In the genomic region with DNA sequence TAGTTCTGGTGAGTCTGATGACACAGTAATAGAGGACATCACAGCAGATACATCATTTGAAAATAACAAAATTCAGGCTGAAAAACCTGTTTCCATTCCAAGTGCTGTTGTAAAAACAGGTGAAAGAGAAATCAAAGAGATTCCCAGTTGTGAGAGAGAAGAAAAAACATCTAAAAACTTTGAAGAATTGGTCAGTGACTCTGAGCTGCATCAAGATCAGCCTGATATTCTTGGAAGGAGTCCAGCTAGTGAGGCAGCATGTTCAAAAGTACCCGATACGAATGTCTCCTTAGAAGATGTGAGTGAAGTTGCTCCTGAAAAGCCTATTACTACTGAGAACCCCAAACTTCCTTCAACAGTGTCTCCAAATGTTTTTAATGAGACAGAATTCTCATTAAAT, we compare ENCODE assay signal across 21 cellular contexts. TPM values are rescaled to one million over a fixed set of nuclear protein-coding genes. Genes with fewer than 3 reads are reported as not detected.
DNase-seq lines count a peak whose midpoint lies in the region; ATAC-seq, FAIRE-seq and TF ChIP-seq lines count a peak whose summit lies in the region.
"Had no signal": no experiment of that assay in that cellular context is flagged by ENCODE, and none has a peak within 500 bp of the region (broad histone marks: within the 10 kb centered on the region; RNA-seq: fewer than 3 reads in every experiment).

No MANE protein-coding gene starts in this region.

- no peak overlapping the region for H2AFZ ChIP-seq in trophoblast cell (ENCODE audit: insufficient read depth, low read length, poor library complexity)

- H3K4me2 ChIP-seq in trophoblast cell (ENCODE audit: low read length) = no peak overlapping the region
- H3K4me2 ChIP-seq: BLaER1 had no signal

- intact Hi-C loops in sigmoid colon (cut with DNase I) = no loop called here

- no peak overlapping the region for H3K18ac ChIP-seq in trophoblast cell (ENCODE audit: low read length)

- no peak overlapping the region for H2BK5ac ChIP-seq in trophoblast cell (ENCODE audit: low read depth, low read length, poor library complexity)

- no peak overlapping the region for H3K27ac ChIP-seq in trophoblast cell (ENCODE audit: low read depth, low read length)
- no peak overlapping the region for H3K27ac ChIP-seq in sigmoid colon
- H3K27ac ChIP-seq: BLaER1, heart left ventricle, HL-60, left ventricle myocardium inferior, skin epidermis, upper lobe of left lung had no signal

- H3K23ac ChIP-seq in trophoblast cell (ENCODE audit: low read length) = no peak overlapping the region

- FAIRE-seq in RCC 7860 (lab: Jason Lieb, UNC) = no peak
- FAIRE-seq: A204.1 had no signal

- H2BK120ac ChIP-seq in trophoblast cell (ENCODE audit: insufficient read depth, low read length, poor library complexity) = no peak overlapping the region

- H3K27me3 ChIP-seq in trophoblast cell (ENCODE audit: insufficient read depth, low read length) (no peaks in the 10 kb centered on the region), sigmoid colon (no peaks in the 10 kb centered on the region)
- H3K27me3 ChIP-seq: BLaER1, heart left ventricle, upper lobe of left lung had no signal

- H2BK12ac ChIP-seq in trophoblast cell (ENCODE audit: low read length) = no peak overlapping the region

- no peak overlapping the region for H3K14ac ChIP-seq in trophoblast cell (ENCODE audit: low read length)

- no peak for TF ChIP-seq POLR2A in sigmoid colon (IDR thresholded peaks at IDR 0.05)

- H3K9me3 ChIP-seq in trophoblast cell (ENCODE audit: insufficient read depth, low read depth, low read length) = no peaks in the 10 kb centered on the region
- no peaks in the 10 kb centered on the region for H3K9me3 ChIP-seq in sigmoid colon
- H3K9me3 ChIP-seq: BLaER1, heart left ventricle, left ventricle myocardium inferior, upper lobe of left lung had no signal

- no peaks in the 10 kb centered on the region for H3K4me1 ChIP-seq in trophoblast cell (ENCODE audit: control insufficient read depth in 1 of 2, insufficient read depth in 2 of 2, low read length in 2 of 2)
- peaks cover 0 to 5% (median 0%) of the 10 kb centered on the region in 4 donors for H3K4me1 ChIP-seq in sigmoid colon
- H3K4me1 ChIP-seq: BLaER1, heart left ventricle, left ventricle myocardium inferior, upper lobe of left lung had no signal

- TF ChIP-seq CTCF in sigmoid colon (IDR thresholded peaks at IDR 0.05) = no peak

- no peaks in the 10 kb centered on the region for H3K79me2 ChIP-seq in trophoblast cell (ENCODE audit: control insufficient read depth, insufficient read depth, low read length, poor library complexity)

- H3K79me1 ChIP-seq in trophoblast cell (ENCODE audit: low read length) = no peaks in the 10 kb centered on the region

- no peak overlapping the region for H4K91ac ChIP-seq in trophoblast cell (ENCODE audit: low read depth, low read length)

- H4K12ac ChIP-seq in trophoblast cell (ENCODE audit: low read depth, low read length) = no peak overlapping the region

- no peak for TF ChIP-seq EP300 in sigmoid colon (IDR thresholded peaks at IDR 0.05)

- no peak overlapping the region for H4K8ac ChIP-seq in trophoblast cell (ENCODE audit: low read depth, low read length)

- H3K36me3 ChIP-seq in trophoblast cell (ENCODE audit: control insufficient read depth in 1 of 2, insufficient read depth in 2 of 2, low read length in 2 of 2) (no peaks in the 10 kb centered on the region), sigmoid colon (no peaks in the 10 kb centered on the region)
- H3K36me3 ChIP-seq: left ventricle myocardium inferior had no signal

- H3K4ac ChIP-seq in trophoblast cell (ENCODE audit: low read depth, low read length) = no peak overlapping the region

- H2AK5ac ChIP-seq in trophoblast cell (ENCODE audit: low read length) = no peak overlapping the region

- no peak for ATAC-seq in GM21576 (IDR thresholded peaks at IDR 0.05; ENCODE audit: unreplicated experiment)
- ATAC-seq in GM18861 (IDR thresholded peaks at IDR 0.05; ENCODE audit: unreplicated experiment) = no peak
- ATAC-seq: esophagus mucosa, heart left ventricle had no signal

- no peak overlapping the region for H3K4me3 ChIP-seq in trophoblast cell (ENCODE audit: low read depth, low read length)
- no peak overlapping the region for H3K4me3 ChIP-seq in sigmoid colon
- H3K4me3 ChIP-seq: BLaER1, heart left ventricle, left ventricle myocardium inferior, skin epidermis, upper lobe of left lung had no signal

- WGBS in trophoblast cell (ENCODE audit: extremely low coverage, insufficient coverage, insufficient read length) = no CpG with 5 or more reads among the region's 2 CpGs
- WGBS in sigmoid colon, 2 donors = 94% methylated on average over 2 of the region's 2 CpGs

- no peak overlapping the region for H3K9ac ChIP-seq in trophoblast cell (ENCODE audit: low read length)
- H3K9ac ChIP-seq: BLaER1 had no signal

- DNase-seq in Ammon's horn (ENCODE audit: low spot score) (peak; percentile 33), amniotic epithelial cell (ENCODE audit: low read depth) (peak; percentile 54), fibroblast of peridontal ligament (ENCODE audit: extremely low read depth) (peak; percentile 30), trophoblast cell (peak; percentile 70 to 96), sigmoid colon (no peak), RCC 7860 (ENCODE audit: low spot score) (no peak)
- DNase-seq: activated CD4-positive, alpha-beta T cell treated with anti-CD3 and anti-CD28 coated beads for 48 hours; central memory CD4-positive, alpha-beta T cell; heart left ventricle; left ventricle myocardium inferior; NCI-H1436; NCI-H69; SHP77 treated with DMSO at 0.1 percent for 48 hours; upper lobe of left lung had no signal

RNA-seq across cellular contexts. Expression of gene RTN3, which starts 38.7 kb away (rescaled TPM):
- 186 and 191 TPM in 2 replicates for polyA plus RNA-seq in trophoblast cell (2013)
- 100 to 1,000 TPM in 1 of 4 donors, 10 to 100 TPM in 3; 61.1 to 105 (median 93.9) TPM for total RNA-seq in sigmoid colon
- 10 to 100 TPM; 24.6 to 91.3 (median 25.2) TPM for polyA plus RNA-seq in sigmoid colon

RNA-seq across cellular contexts. Expression of gene ZFTA, which starts 48.6 kb away (rescaled TPM):
- polyA plus RNA-seq in trophoblast cell (2013) = 15.5 and 15.8 TPM in 2 replicates
- total RNA-seq in sigmoid colon = 10 to 100 TPM; 11.1 to 20.4 (median 13.6) TPM
- polyA plus RNA-seq in sigmoid colon = 1 to 10 TPM in 2 of 3 donors, under 1 TPM in 1; 0.69 to 4.0 (median 3.6) TPM

RNA-seq across cellular contexts. Expression of gene ATL3, which starts 48.8 kb away (rescaled TPM):
- polyA plus RNA-seq in trophoblast cell (2013) = 17.6 and 18.0 TPM in 2 replicates
- total RNA-seq in sigmoid colon = 100 to 1,000 TPM in 3 of 4 donors, 10 to 100 TPM in 1; 97.8 to 115 (median 102) TPM
- polyA plus RNA-seq in sigmoid colon = 10 to 100 TPM in 1 of 3 donors, 1 to 10 TPM in 2; 8.4 to 16.3 (median 8.8) TPM

Comparison
In these comparisons a context has a peak if more than half of its experiments do, and no peak if none do; other contexts are left out.
1. DNase-seq: peak in Ammon's horn (single experiment), amniotic epithelial cell (single experiment), fibroblast of peridontal ligament (single experiment) and trophoblast cell (2 of 2); none in sigmoid colon (single experiment) and RCC 7860 (single experiment).